11 cellular contexts compared by ENCODE assay signal in the genomic region with DNA sequence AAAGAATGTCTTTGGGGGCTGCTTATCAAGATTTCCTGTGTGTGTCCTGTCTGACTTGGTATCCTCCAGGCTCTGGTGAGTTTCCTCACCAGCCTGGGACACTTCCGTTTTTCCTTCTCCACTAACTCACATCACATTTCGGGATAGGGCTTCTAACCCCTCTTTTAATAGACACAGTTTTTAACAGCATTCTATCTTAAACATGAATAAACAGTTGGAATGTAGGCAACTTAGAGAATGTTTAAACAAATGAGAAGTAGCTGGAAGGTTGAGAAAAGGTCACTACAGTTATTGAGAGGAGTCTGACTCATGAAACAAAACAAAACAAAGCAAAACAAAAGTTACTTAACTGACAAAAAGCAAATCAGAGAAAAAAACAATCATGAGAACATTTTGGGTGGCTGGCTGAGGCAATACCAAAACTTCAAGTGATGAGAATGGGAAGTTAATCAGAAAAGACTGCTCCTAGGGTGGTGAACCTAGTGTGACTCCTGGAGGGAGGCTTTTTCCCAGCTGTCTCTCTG.
DNase-seq lines count a peak whose midpoint lies in the region; ATAC-seq, FAIRE-seq and TF ChIP-seq lines count a peak whose summit lies in the region.
"Had no signal": no experiment of that assay in that cellular context is flagged by ENCODE, and none has a peak within 500 bp of the region (broad histone marks: within the 10 kb centered on the region; RNA-seq: fewer than 3 reads in every experiment).

No MANE protein-coding gene starts in this region.

- no peak for TF ChIP-seq RAD21 in A549 (conservative IDR thresholded peaks at IDR 0.05 in 1 of 2, IDR thresholded peaks at IDR 0.05 in 1 of 2)

- peaks cover 4 to 7% (median 6%) of the 10 kb centered on the region in 4 donors for H3K4me1 Mint-ChIP-seq in CD4-positive, alpha-beta memory T cell

- H3K4me2 ChIP-seq in A549, result peak overlapping the region; percentile 62

- H3K27me3 ChIP-seq in ascending aorta (no peaks in the 10 kb centered on the region), Peyer's patch (no peaks in the 10 kb centered on the region)
- H3K27me3 ChIP-seq in CD4-positive, alpha-beta memory T cell (ENCODE audit: insufficient read depth, low read length), result no peaks in the 10 kb centered on the region

- no peaks in the 10 kb centered on the region for H3K27me3 Mint-ChIP-seq in CD4-positive, alpha-beta memory T cell
- H3K27me3 Mint-ChIP-seq: activated naive CD8-positive, alpha-beta T cell had no signal

- no peaks in the 10 kb centered on the region for H3K36me3 Mint-ChIP-seq in CD4-positive, alpha-beta memory T cell

- intact Hi-C loops in ascending aorta (cut with DNase I), result no loop called here
- intact Hi-C loops in CD4-positive, alpha-beta memory T cell (cut with micrococcal nuclease), result no loop called here

- TF ChIP-seq EP300 in A549 (IDR thresholded peaks at IDR 0.05), result no peak

- TF ChIP-seq POLR2A in A549 (IDR thresholded peaks at IDR 0.05; ENCODE audit: low read length) (no peak), Peyer's patch (IDR thresholded peaks at IDR 0.05) (no peak)

- 6% methylated on average over 2 of the region's 2 CpGs for WGBS in A549 (ENCODE audit: missing lambda C conversion rate)

- no peak for FAIRE-seq in A549 (lab: Jason Lieb, UNC)

- no peak for TF ChIP-seq CTCF in A549 (IDR thresholded peaks at IDR 0.05)
- TF ChIP-seq CTCF in ascending aorta (IDR thresholded peaks at IDR 0.05), result no peak
- TF ChIP-seq CTCF in Peyer's patch (IDR thresholded peaks at IDR 0.05), result no peak

- peak in 1 of 2 experiments; percentile 70; a peak in 3 of 6 replicates for ATAC-seq in A549
- ATAC-seq in GM21529 (IDR thresholded peaks at IDR 0.05; ENCODE audit: unreplicated experiment), result peak; percentile 54

- no peak overlapping the region for H3K27ac Mint-ChIP-seq in CD4-positive, alpha-beta memory T cell
- H3K27ac Mint-ChIP-seq: activated naive CD8-positive, alpha-beta T cell had no signal

- CTCF ChIA-PET in A549 (lab: Yijun Ruan, JAX), result interaction anchor here (0.9 kb wide), 1 partner anchor 12 kb away, joined by 3 read pairs; no protein-coding TSS in a partner anchor
- CTCF ChIA-PET in CD4-positive, alpha-beta memory T cell (lab: Charles Lee; ENCODE audit: partially characterized antibody), result no interaction called here

- POLR2A ChIA-PET in A549 (lab: Yijun Ruan, JAX), result interaction anchor here (1.2 kb wide), 1 partner anchor 64 kb away, joined by 3 read pairs; no protein-coding TSS in a partner anchor
- POLR2A ChIA-PET in CD4-positive, alpha-beta memory T cell (lab: Charles Lee; ENCODE audit: partially characterized antibody), result no interaction called here

- peak; percentile 9 to 40 for DNase-seq in A549 (ENCODE audit: low read depth in 1 of 2, low spot score in 1 of 2)
- no peak for DNase-seq in ascending aorta (ENCODE audit: low spot score in 2 of 2)
- peak; percentile 98 for DNase-seq in kidney glomerular epithelial cell (lab: John Stamatoyannopoulos, UW)
- no peak for DNase-seq in SHP77 treated with DMSO at 0.1 percent for 48 hours (lab: John Stamatoyannopoulos, UW)
- DNase-seq in CD4-positive, alpha-beta memory T cell, result no peak
- no peak for DNase-seq in activated gamma-delta T cell (lab: John Stamatoyannopoulos, UW)
- DNase-seq in Peyer's patch, result no peak
- DNase-seq: COR-L47 had no signal

- H3K4me1 ChIP-seq in A549, result peaks cover 37% of the 10 kb centered on the region
- H3K4me1 ChIP-seq in ascending aorta, result peaks cover 0 to 5% of the 10 kb centered on the region in 2 donors
- no peaks in the 10 kb centered on the region for H3K4me1 ChIP-seq in CD4-positive, alpha-beta memory T cell (ENCODE audit: insufficient read depth, low read length)
- H3K4me1 ChIP-seq in Peyer's patch, result peaks cover 0 to 7% (median 0%) of the 10 kb centered on the region in 4 donors

- H3K27ac ChIP-seq in A549 (peak overlapping the region; percentile 53 to 61), ascending aorta (peak overlapping the region; percentile 8 to 51), Peyer's patch (peak overlapping the region in 1 of 4 donors; percentile 27)
- H3K27ac ChIP-seq in CD4-positive, alpha-beta memory T cell (ENCODE audit: low read depth, low read length), result no peak overlapping the region
- H3K27ac ChIP-seq: SK-N-MC had no signal

- H3K4me3 Mint-ChIP-seq in CD4-positive, alpha-beta memory T cell, result no peak overlapping the region
- H3K4me3 Mint-ChIP-seq: activated naive CD8-positive, alpha-beta T cell had no signal

- no peaks in the 10 kb centered on the region for H3K36me3 ChIP-seq in ascending aorta
- no peaks in the 10 kb centered on the region for H3K36me3 ChIP-seq in CD4-positive, alpha-beta memory T cell (ENCODE audit: insufficient read depth, low read length)
- H3K36me3 ChIP-seq in Peyer's patch, result no peaks in the 10 kb centered on the region

- H3K9me3 ChIP-seq in A549, result no peaks in the 10 kb centered on the region
- no peaks in the 10 kb centered on the region for H3K9me3 ChIP-seq in ascending aorta
- H3K9me3 ChIP-seq in CD4-positive, alpha-beta memory T cell (ENCODE audit: control insufficient read depth in 1 of 2, low read length in 2 of 2), result no peaks in the 10 kb centered on the region
- H3K9me3 ChIP-seq in Peyer's patch, result no peaks in the 10 kb centered on the region

- H3K4me3 ChIP-seq in A549, result no peak overlapping the region
- H3K4me3 ChIP-seq in ascending aorta, result no peak overlapping the region
- H3K4me3 ChIP-seq in CD4-positive, alpha-beta memory T cell (ENCODE audit: low read length in 2 of 2), result no peak overlapping the region
- H3K4me3 ChIP-seq in Peyer's patch, result no peak overlapping the region
- H3K4me3 ChIP-seq: SK-N-MC had no signal

- H3K9me3 Mint-ChIP-seq in CD4-positive, alpha-beta memory T cell, result no peaks in the 10 kb centered on the region

TF ChIP-seq in A549, 52 proteins besides CTCF, POLR2A, EP300 and RAD21 (continues in another document):
- TF ChIP-seq CEBPB (IDR thresholded peaks at IDR 0.05) (no peak), ZNF302 (CRISPR knock-in tag; IDR thresholded peaks at IDR 0.05) (no peak), PHF8 (IDR thresholded peaks at IDR 0.05; ENCODE audit: borderline replicate concordance, low read depth) (no peak), FOSB (CRISPR knock-in tag; IDR thresholded peaks at IDR 0.05) (no peak), RNF2 (IDR thresholded peaks at IDR 0.05; ENCODE audit: borderline replicate concordance, low read depth) (no peak), GATA3 (IDR thresholded peaks at IDR 0.05; ENCODE audit: borderline replicate concordance) (peak; percentile 30; the same call in 1 of the 2 replicates), JUNB (IDR thresholded peaks at IDR 0.05) (0 out of 2 replicates have a peak, but pooled peaks have one; percentile 13), MAFK (IDR thresholded peaks at IDR 0.05; ENCODE audit: partially characterized antibody) (no peak), KDM5A (IDR thresholded peaks at IDR 0.05) (no peak), ELK1 (IDR thresholded peaks at IDR 0.05; ENCODE audit: low read depth, low read length) (no peak), FOSL2 (IDR thresholded peaks at IDR 0.05) (no peak), FOSL2 (CRISPR knock-in tag; IDR thresholded peaks at IDR 0.05) (peak; percentile 33), ZC3H11A (IDR thresholded peaks at IDR 0.05) (no peak), ESRRA (IDR thresholded peaks at IDR 0.05; ENCODE audit: borderline replicate concordance, low read length) (no peak), RCOR1 (IDR thresholded peaks at IDR 0.05; ENCODE audit: low read depth, low read length) (no peak), CBX2 (IDR thresholded peaks at IDR 0.05; ENCODE audit: borderline replicate concordance, low read depth) (no peak), NR3C1 (IDR thresholded peaks at IDR 0.05) (no peak), HOXA7 (CRISPR knock-in tag; IDR thresholded peaks at IDR 0.05) (no peak), POLR2AphosphoS2 (conservative IDR thresholded peaks at IDR 0.05; ENCODE audit: low read length) (no peak), CBX8 (IDR thresholded peaks at IDR 0.05) (no peak), HOXB13 (CRISPR knock-in tag; IDR thresholded peaks at IDR 0.05; ENCODE audit: low read depth) (no peak), USF2 (IDR thresholded peaks at IDR 0.05) (no peak), NFE2L2 (conservative IDR thresholded peaks at IDR 0.05; ENCODE audit: low read length) (no peak)
- TF ChIP-seq, protein P1, sequence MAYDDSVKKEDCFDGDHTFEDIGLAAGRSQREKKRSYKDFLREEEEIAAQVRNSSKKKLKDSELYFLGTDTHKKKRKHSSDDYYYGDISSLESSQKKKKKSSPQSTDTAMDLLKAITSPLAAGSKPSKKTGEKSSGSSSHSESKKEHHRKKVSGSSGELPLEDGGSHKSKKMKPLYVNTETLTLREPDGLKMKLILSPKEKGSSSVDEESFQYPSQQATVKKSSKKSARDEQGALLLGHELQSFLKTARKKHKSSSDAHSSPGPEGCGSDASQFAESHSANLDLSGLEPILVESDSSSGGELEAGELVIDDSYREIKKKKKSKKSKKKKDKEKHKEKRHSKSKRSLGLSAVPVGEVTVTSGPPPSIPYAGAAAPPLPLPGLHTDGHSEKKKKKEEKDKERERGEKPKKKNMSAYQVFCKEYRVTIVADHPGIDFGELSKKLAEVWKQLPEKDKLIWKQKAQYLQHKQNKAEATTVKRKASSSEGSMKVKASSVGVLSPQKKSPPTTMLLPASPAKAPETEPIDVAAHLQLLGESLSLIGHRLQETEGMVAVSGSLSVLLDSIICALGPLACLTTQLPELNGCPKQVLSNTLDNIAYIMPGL (CRISPR knock-in tag; IDR thresholded peaks at IDR 0.05; ENCODE audit: borderline replicate concordance), result no peak

Comparison
In these comparisons a context has a peak if more than half of its experiments do, and no peak if none do; other contexts are left out.
1. DNase-seq: peak in A549 (2 of 2) and kidney glomerular epithelial cell (single experiment); none in ascending aorta (0 of 2), SHP77 treated with DMSO at 0.1 percent for 48 hours (single experiment), CD4-positive, alpha-beta memory T cell (0 of 5), activated gamma-delta T cell (single experiment) and Peyer's patch (0 of 3).